ENCODE assay signal across 9 cellular contexts in the genomic region with DNA sequence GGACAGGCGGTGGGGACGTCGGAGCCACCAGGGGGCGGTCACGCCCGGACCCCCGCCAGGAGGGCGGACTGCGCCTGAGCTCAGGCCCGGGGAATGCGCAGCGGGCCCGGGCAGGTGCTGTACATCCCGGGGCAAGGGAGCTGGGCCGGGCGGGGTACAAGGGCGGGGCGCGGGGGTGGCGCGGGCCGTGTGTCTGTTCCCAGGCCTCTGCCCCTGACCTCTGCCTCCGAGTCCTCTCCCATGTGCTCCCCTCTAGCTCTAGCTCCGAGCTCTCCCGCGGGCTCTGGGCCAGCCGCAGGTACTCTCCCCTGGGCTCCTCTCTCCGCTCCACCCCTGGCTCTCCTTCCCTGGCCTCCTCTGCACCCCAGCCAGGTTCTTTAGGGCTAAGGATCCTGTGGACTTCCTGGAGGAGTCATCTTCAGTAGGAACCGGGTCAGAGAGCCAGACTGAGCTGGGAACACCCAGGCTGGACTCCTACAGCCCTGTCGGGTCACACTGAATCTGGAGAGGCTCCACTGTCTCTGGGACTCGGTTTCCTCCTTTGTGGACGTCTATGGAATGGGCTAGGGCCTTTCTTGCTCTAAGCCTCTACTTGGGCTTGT. TPM values are rescaled to one million over a fixed set of nuclear protein-coding genes. Genes with fewer than 3 reads are reported as not detected.
DNase-seq lines count a peak whose midpoint lies in the region; TF ChIP-seq lines count a peak whose summit lies in the region.
"Had no signal": no experiment of that assay in that cellular context is flagged by ENCODE, and none has a peak within 500 bp of the region (broad histone marks: within the 10 kb centered on the region; RNA-seq: fewer than 3 reads in every experiment).

No MANE protein-coding gene starts in this region.

- peak overlapping the region; percentile 43 for H3K9ac ChIP-seq in adipocyte (ENCODE audit: low read length)

- no peak for TF ChIP-seq POLR2A in uterus (IDR thresholded peaks at IDR 0.05)

- H3K9me3 ChIP-seq in adipocyte (ENCODE audit: control insufficient read depth, low read length) (no peaks in the 10 kb centered on the region), uterus (no peaks in the 10 kb centered on the region)

- H3K36me3 ChIP-seq in adipocyte (ENCODE audit: control insufficient read depth, insufficient read depth, low read length, severe bottlenecking) (no peaks in the 10 kb centered on the region), uterus (no peaks in the 10 kb centered on the region)

- in situ Hi-C loops in G401 (cut with HindIII; ENCODE audit: low sequenced_read_pairs), result no loop called here

- intact Hi-C loops in uterus (cut with DNase I; ENCODE audit: low total_unique reads), result no loop called here

- peaks cover 37% of the 10 kb centered on the region for H3K4me1 ChIP-seq in adipocyte (ENCODE audit: control insufficient read depth, insufficient read depth, low read length)
- peaks cover 8 to 9% of the 10 kb centered on the region in 2 donors for H3K4me1 ChIP-seq in uterus

- peak; percentile 27 for DNase-seq in activated gamma-delta T cell treated with Interleukin-2 at 50 U/mL for 16 hours
- DNase-seq in activated gamma-delta T cell (lab: John Stamatoyannopoulos, UW), result no peak
- DNase-seq in adipocyte (ENCODE audit: low read depth), result peak; percentile 32
- peak; percentile 53 for DNase-seq in kidney tubule cell (ENCODE audit: low spot score)
- peak; percentile 68 for DNase-seq in ureter (ENCODE audit: low spot score)
- no peak for DNase-seq in G401 (ENCODE audit: low spot score)
- DNase-seq in uterus, result no peak
- DNase-seq in NCI-H2196 treated with DMSO at 0.1 percent for 48 hours (lab: John Stamatoyannopoulos, UW; ENCODE audit: unreplicated experiment), result no peak
- DNase-seq: DND-41 had no signal

- peak in 1 of 4 experiments; percentile 14 for TF ChIP-seq CTCF in uterus (IDR thresholded peaks at IDR 0.05)

- H3K27me3 ChIP-seq in adipocyte (replicated peaks; ENCODE audit: control insufficient read depth, insufficient read depth, low read length) (no peaks in the 10 kb centered on the region), uterus (peaks cover 0 to 8% of the 10 kb centered on the region in 2 donors)

- no peak overlapping the region for H3K4me3 ChIP-seq in adipocyte (ENCODE audit: low read length)
- no peak overlapping the region for H3K4me3 ChIP-seq in uterus

- H3K27ac ChIP-seq in uterus, result no peak overlapping the region

RNA-seq across cellular contexts. Expression of a gene that starts 2.3 kb away (rescaled TPM):
- total RNA-seq in ureter (108 TPM), uterus (10 to 100 TPM in 1 of 4 donors, 1 to 10 TPM in 2, under 1 TPM in 1; 0.51 to 30.2 (median 3.0) TPM)
- 3.6 and 21.0 TPM in 2 replicates for total RNA-seq in G401 (2014; rRNA removed; shearing (Covaris generic))

RNA-seq across cellular contexts. Expression of a gene that starts 3.9 kb away (rescaled TPM):
- total RNA-seq in ureter (6.9 TPM), uterus (10 to 100 TPM in 1 of 4 donors, 1 to 10 TPM in 2, under 1 TPM in 1; 0.26 to 11.3 (median 3.5) TPM)
- total RNA-seq in G401 (2014; rRNA removed; shearing (Covaris generic)), result 28.4 and 32.3 TPM in 2 replicates

RNA-seq across cellular contexts. Expression of a gene that starts 21.1 kb away (rescaled TPM):
- total RNA-seq in ureter, result 78.3 TPM
- total RNA-seq in G401 (2014; rRNA removed; shearing (Covaris generic)), result 115 and 130 TPM in 2 replicates
- total RNA-seq in uterus, result 100 to 1,000 TPM in 1 of 4 donors, 10 to 100 TPM in 3; 37.9 to 130 (median 68.0) TPM

RNA-seq across cellular contexts. Expression of a gene that starts 32.2 kb away (rescaled TPM):
- total RNA-seq in ureter (26.1 TPM), uterus (10 to 100 TPM in 2 of 4 donors, 1 to 10 TPM in 2; 1.8 to 16.6 (median 10.5) TPM)
- total RNA-seq in G401 (2014; rRNA removed; shearing (Covaris generic)), result 60.2 and 60.6 TPM in 2 replicates

Comparison
In these comparisons a context has a peak if more than half of its experiments do, and no peak if none do; other contexts are left out.
1. DNase-seq: peak in activated gamma-delta T cell treated with Interleukin-2 at 50 U/mL for 16 hours (single experiment), adipocyte (single experiment), kidney tubule cell (single experiment) and ureter (single experiment); none in activated gamma-delta T cell (single experiment), G401 (single experiment), uterus (0 of 2) and NCI-H2196 treated with DMSO at 0.1 percent for 48 hours (single experiment).